ENCODE assay signal across 15 cellular contexts in genomic region chr18:79877163-79878091, GRCh38.
DNase-seq lines count a peak whose midpoint lies in the region; ATAC-seq and TF ChIP-seq lines count a peak whose summit lies in the region.
"Had no signal": no experiment of that assay in that cellular context is flagged by ENCODE, and none has a peak within 500 bp of the region (broad histone marks: within the 10 kb centered on the region; RNA-seq: fewer than 3 reads in every experiment).

No MANE protein-coding gene starts in this region.

- peaks cover 6% of the 10 kb centered on the region for H3K9me3 ChIP-seq in left ventricle myocardium inferior (replicated peaks)
- H3K9me3 ChIP-seq in SJCRH30 (replicated peaks), result no peaks in the 10 kb centered on the region
- H3K9me3 ChIP-seq: thoracic aorta had no signal

- H3K4me1 ChIP-seq in left ventricle myocardium inferior (no peaks in the 10 kb centered on the region), SJCRH30 (no peaks in the 10 kb centered on the region)

- intact Hi-C loops in left ventricle myocardium superior (cut with micrococcal nuclease) (no loop called here), left ventricle myocardium inferior (cut with micrococcal nuclease) (no loop called here)

- no peak for TF ChIP-seq CTCF in left ventricle myocardium inferior (IDR thresholded peaks at IDR 0.05; ENCODE audit: borderline replicate concordance)

- peak; percentile 11 for DNase-seq in left ventricle myocardium superior
- DNase-seq in left ventricle myocardium inferior, result no peak
- DNase-seq in mesenteric fat pad (ENCODE audit: low spot score), result peak; percentile 84
- no peak for DNase-seq in NCI-H774 (lab: John Stamatoyannopoulos, UW)
- no peak for DNase-seq in SJCRH30
- no peak for DNase-seq in stimulated activated CD4-positive, alpha-beta T cell treated with anti-CD3 and anti-CD28 coated beads, Interleukin-4, amount 100 ng/mL, for 4 hours
- DNase-seq: amygdala; central memory CD4-positive, alpha-beta T cell; effector memory CD4-positive, alpha-beta T cell; kidney glomerular epithelial cell; NCI-H2081; T-helper 1 cell had no signal

- H3K4me3 ChIP-seq in left ventricle myocardium inferior (no peak overlapping the region), SJCRH30 (no peak overlapping the region)
- H3K4me3 ChIP-seq: thoracic aorta had no signal

- H3K27ac ChIP-seq in left ventricle myocardium inferior (replicated peaks) (no peak overlapping the region), SJCRH30 (no peak overlapping the region)
- H3K27ac ChIP-seq: thoracic aorta had no signal

- no peaks in the 10 kb centered on the region for H3K36me3 ChIP-seq in left ventricle myocardium inferior
- no peaks in the 10 kb centered on the region for H3K36me3 ChIP-seq in SJCRH30
- H3K36me3 ChIP-seq: thoracic aorta had no signal

- ATAC-seq in left ventricle myocardium superior, result no peak
- ATAC-seq in SK-N-SH treated with all-trans-retinoic acid at 6 μM for 48 hours, result peak; percentile 33; the same call in 2 of the 3 replicates
- ATAC-seq: activated T-helper 17 cell treated with anti-CD3 and anti-CD28 coated beads, Interleukin-2, amount 50 U/mL, for 72 hours had no signal

- H3K27me3 ChIP-seq in left ventricle myocardium inferior (ENCODE audit: low read depth) (peaks cover 60% of the 10 kb centered on the region), SJCRH30 (no peaks in the 10 kb centered on the region)

TF ChIP-seq in SK-N-SH treated with all-trans-retinoic acid at 6 μM for 48 hours, 23 proteins besides CTCF, POLR2A, EP300 and RAD21:
- no peak for TF ChIP-seq CSDC2 (CRISPR knock-in tag; IDR thresholded peaks at IDR 0.05)
- TF ChIP-seq GLIS3 (CRISPR knock-in tag; IDR thresholded peaks at IDR 0.05), result no peak
- TF ChIP-seq PPARA (CRISPR knock-in tag; IDR thresholded peaks at IDR 0.05; ENCODE audit: borderline replicate concordance), result no peak
- TF ChIP-seq ZNF565 (CRISPR knock-in tag; conservative IDR thresholded peaks at IDR 0.05; ENCODE audit: low read depth), result no peak
- no peak for TF ChIP-seq ZNF70 (CRISPR knock-in tag; IDR thresholded peaks at IDR 0.05)
- no peak for TF ChIP-seq BACH2 (CRISPR knock-in tag; IDR thresholded peaks at IDR 0.05; ENCODE audit: borderline replicate concordance)
- no peak for TF ChIP-seq PATZ1 (CRISPR knock-in tag; IDR thresholded peaks at IDR 0.05; ENCODE audit: borderline replicate concordance)
- no peak for TF ChIP-seq CSRNP3 (CRISPR knock-in tag; IDR thresholded peaks at IDR 0.05)
- TF ChIP-seq ZFP30 (CRISPR knock-in tag; IDR thresholded peaks at IDR 0.05), result no peak
- no peak for TF ChIP-seq TCF4 (CRISPR knock-in tag; IDR thresholded peaks at IDR 0.05; ENCODE audit: borderline replicate concordance)
- no peak for TF ChIP-seq SNAI2 (CRISPR knock-in tag; IDR thresholded peaks at IDR 0.05)
- TF ChIP-seq ARNTL (CRISPR knock-in tag; IDR thresholded peaks at IDR 0.05; ENCODE audit: borderline replicate concordance, low read depth), result no peak
- TF ChIP-seq ESRRG (CRISPR knock-in tag; IDR thresholded peaks at IDR 0.05), result no peak
- no peak for TF ChIP-seq OSR1 (CRISPR knock-in tag; IDR thresholded peaks at IDR 0.05)
- no peak for TF ChIP-seq ZFP3 (CRISPR knock-in tag; IDR thresholded peaks at IDR 0.05)
- no peak for TF ChIP-seq TSHZ2 (CRISPR knock-in tag; IDR thresholded peaks at IDR 0.05)
- TF ChIP-seq POU6F1 (CRISPR knock-in tag; IDR thresholded peaks at IDR 0.05; ENCODE audit: borderline replicate concordance, low read depth), result no peak
- no peak for TF ChIP-seq ZC3H10 (CRISPR knock-in tag; IDR thresholded peaks at IDR 0.05)

Comparison
In these comparisons a context has a peak if more than half of its experiments do, and no peak if none do; other contexts are left out.
1. DNase-seq: peak in left ventricle myocardium superior (single experiment) and mesenteric fat pad (single experiment); none in left ventricle myocardium inferior (single experiment), NCI-H774 (single experiment), SJCRH30 (0 of 2) and stimulated activated CD4-positive, alpha-beta T cell treated with anti-CD3 and anti-CD28 coated beads, Interleukin-4, amount 100 ng/mL, for 4 hours (0 of 2).